8 cellular contexts compared by ENCODE assay signal in genomic region chr17:7252176-7253043, GRCh38. TPM values are rescaled to one million over a fixed set of nuclear protein-coding genes. Genes with fewer than 3 reads are reported as not detected.
A peak's percentile ranks its signal among the peaks of the same experiment; 100 is the strongest.
DNase-seq lines count a peak whose midpoint lies in the region; ATAC-seq lines count a peak whose summit lies in the region.

Gene ELP5, plus strand, starts transcription at chr17:7252215. Its CDS starts 336 bp downstream, at chr17:7252551.

- H3K9ac ChIP-seq in NT2/D1 (ENCODE audit: insufficient read length, low read depth): peak within 1 kb of the TSS; percentile 93
- peak within 1 kb of the TSS; percentile 87 to 97 for H3K9ac ChIP-seq in mucosa of rectum (ENCODE audit: low read depth in 1 of 2, low read length in 2 of 2)

- DNase-seq in D341Med (ENCODE audit: low spot score) (peak; percentile 81), HT1080 (ENCODE audit: low read depth) (peak; percentile 92), NT2/D1 (ENCODE audit: low read depth, low spot score) (peak; percentile 84), activated T-cell treated with anti-CD3 and anti-CD28 coated beads for 24 hours (ENCODE audit: low read depth) (peak; percentile 79), epithelial cell of prostate (ENCODE audit: low read depth, low spot score) (peak; percentile 76)
- peak; percentile 80 for DNase-seq in stimulated activated CD8-positive, alpha-beta memory T cell treated with anti-CD3 and anti-CD28 coated beads, Interleukin-7, amount 100 ng/mL, for 24 hours (ENCODE audit: low read depth)

- H3K4me3 ChIP-seq in NT2/D1 (ENCODE audit: insufficient read length, low read depth): peak within 1 kb of the TSS; percentile 80
- peak within 1 kb of the TSS; percentile 71 to 92 for H3K4me3 ChIP-seq in mucosa of rectum (ENCODE audit: low read length in 2 of 2)

- H3K9me3 ChIP-seq in NT2/D1 (ENCODE audit: insufficient read depth, low read length): no peaks in the 10 kb centered on the region
- no peaks in the 10 kb centered on the region for H3K9me3 ChIP-seq in mucosa of rectum (ENCODE audit: control insufficient read depth in 2 of 2, low read length in 2 of 2)

- H3K4me1 ChIP-seq in NT2/D1 (ENCODE audit: insufficient read depth, insufficient read length) (peaks cover 4% of the 10 kb centered on the region), mucosa of rectum (ENCODE audit: control insufficient read depth in 2 of 2, insufficient read depth in 2 of 2, low read length in 2 of 2) (peaks cover 24 to 29% of the 10 kb centered on the region in 2 donors)

- no peaks in the 10 kb centered on the region for H3K27me3 ChIP-seq in NT2/D1 (ENCODE audit: insufficient read depth, insufficient read length)
- no peaks in the 10 kb centered on the region for H3K27me3 ChIP-seq in mucosa of rectum (ENCODE audit: control insufficient read depth in 2 of 2, insufficient read depth in 2 of 2, low read length in 2 of 2)

- H3K36me3 ChIP-seq in NT2/D1 (ENCODE audit: insufficient read depth, insufficient read length, low read length) (peaks cover 44% of the 10 kb centered on the region), mucosa of rectum (ENCODE audit: control insufficient read depth in 2 of 2, insufficient read depth in 2 of 2, low read length in 2 of 2) (peaks cover 17 to 25% of the 10 kb centered on the region in 2 donors)

- H3K27ac ChIP-seq in epithelial cell of prostate: peak within 1 kb of the TSS; percentile 98
- peak within 1 kb of the TSS; percentile 100 for H3K27ac ChIP-seq in mucosa of rectum (ENCODE audit: low read depth in 2 of 2, low read length in 2 of 2)

- peak; percentile 43 for ATAC-seq in GM21360 (IDR thresholded peaks at IDR 0.05; ENCODE audit: unreplicated experiment)

RNA-seq across cellular contexts. Expression of gene ELP5, which starts in this region (rescaled TPM):
- total RNA-seq in HT1080 (2014; rRNA removed; shearing (Covaris generic)): 68.1 and 78.2 TPM in 2 replicates
- 69.3 and 73.1 TPM in 2 replicates for polyA plus RNA-seq in HT1080 (2015; cell fraction: cytosol; rRNA removed)
- 54.5 and 57.0 TPM in 2 replicates for polyA plus RNA-seq in HT1080 (2015; cell fraction: nucleus; rRNA removed)

Comparison
In these comparisons a context has a peak if more than half of its experiments do, and no peak if none do; other contexts are left out.
1. Peak in every context shown above with its lines: DNase-seq, ATAC-seq, H3K4me3 ChIP-seq and H3K27ac ChIP-seq.